In genomic region chr17:59355030-59355694, GRCh38 we compare ENCODE assay signal across 11 cellular contexts. TPM values are rescaled to one million over a fixed set of nuclear protein-coding genes. Genes with fewer than 3 reads are reported as not detected.
DNase-seq lines count a peak whose midpoint lies in the region; ATAC-seq, FAIRE-seq and TF ChIP-seq lines count a peak whose summit lies in the region.
"Had no signal": no experiment of that assay in that cellular context is flagged by ENCODE, and none has a peak within 500 bp of the region (broad histone marks: within the 10 kb centered on the region; RNA-seq: fewer than 3 reads in every experiment).

No MANE protein-coding gene starts in this region.

- H3K27ac ChIP-seq in A549 = no peak overlapping the region
- H3K27ac ChIP-seq in HEK293 (ENCODE audit: extremely low read depth, low read depth, low read length) = no peak overlapping the region
- H3K27ac ChIP-seq in cingulate gyrus (ENCODE audit: low read depth, low read length) = peak overlapping the region; percentile 75
- no peak overlapping the region for H3K27ac ChIP-seq in neural progenitor cell

- H3K4me1 ChIP-seq in A549 (no peaks in the 10 kb centered on the region), HEK293 (ENCODE audit: control insufficient read depth, insufficient read depth, low read length) (peaks cover 23% of the 10 kb centered on the region), neural progenitor cell (peaks cover 30% of the 10 kb centered on the region)

- H3K4me1 Mint-ChIP-seq in neural progenitor cell (peaks cover 41% of the 10 kb centered on the region), type B pancreatic cell (ENCODE audit: unreplicated experiment) (peaks cover 57% of the 10 kb centered on the region)

- peaks cover 7% of the 10 kb centered on the region for H3F3A ChIP-seq in neural progenitor cell (ENCODE audit: low read depth)

- H3K27me3 Mint-ChIP-seq in neural progenitor cell (ENCODE audit: insufficient read depth, low read depth) (peaks cover 4% of the 10 kb centered on the region), type B pancreatic cell (no peaks in the 10 kb centered on the region)

- H3K4me3 ChIP-seq in A549 (no peak overlapping the region), HEK293 (ENCODE audit: low read depth, low read length) (no peak overlapping the region), neural progenitor cell (no peak overlapping the region)

- no peak for DNase-seq in A549 (ENCODE audit: low read depth in 1 of 2, low spot score in 1 of 2)
- no peak for DNase-seq in neural progenitor cell (ENCODE audit: low spot score)
- no peak for DNase-seq in NCI-H2029 treated with DMSO at 0.1 percent for 48 hours (lab: John Stamatoyannopoulos, UW)
- no peak for DNase-seq in type B pancreatic cell (ENCODE audit: extremely low spot score, unreplicated experiment)
- DNase-seq in HUDEP-2 (lab: John Stamatoyannopoulos, UW; ENCODE audit: unreplicated experiment in 76 of 76) = no peak
- DNase-seq: activated CD4-positive, CD25-positive, alpha-beta regulatory T cell; BE2C; KG1 had no signal

- TF ChIP-seq EP300 in A549 (IDR thresholded peaks at IDR 0.05) = no peak

- FAIRE-seq in A549 (lab: Jason Lieb, UNC) = no peak

- H3K79me2 ChIP-seq in neural progenitor cell (ENCODE audit: low read depth) = peaks cover 32% of the 10 kb centered on the region

- TF ChIP-seq RAD21 in A549 (conservative IDR thresholded peaks at IDR 0.05 in 1 of 2, IDR thresholded peaks at IDR 0.05 in 1 of 2) = no peak

- peaks cover 21% of the 10 kb centered on the region for H3K36me3 Mint-ChIP-seq in neural progenitor cell
- H3K36me3 Mint-ChIP-seq in type B pancreatic cell = peaks cover 25% of the 10 kb centered on the region

- H3K27me3 ChIP-seq in neural progenitor cell = no peaks in the 10 kb centered on the region
- H3K27me3 ChIP-seq: BE2C had no signal

- H3K9me3 Mint-ChIP-seq in neural progenitor cell = peaks cover 8% of the 10 kb centered on the region
- no peaks in the 10 kb centered on the region for H3K9me3 Mint-ChIP-seq in type B pancreatic cell

- H3K9me3 ChIP-seq in A549 = no peaks in the 10 kb centered on the region
- H3K9me3 ChIP-seq in HEK293 (ENCODE audit: control insufficient read depth, insufficient read depth, low read depth, low read length) = no peaks in the 10 kb centered on the region
- no peaks in the 10 kb centered on the region for H3K9me3 ChIP-seq in neural progenitor cell (ENCODE audit: low read depth)
- H3K9me3 ChIP-seq: BE2C had no signal

- no peak overlapping the region for H3K4me2 ChIP-seq in A549
- no peak overlapping the region for H3K4me2 ChIP-seq in neural progenitor cell

- H3K4me3 Mint-ChIP-seq in neural progenitor cell = no peak overlapping the region
- H3K4me3 Mint-ChIP-seq in type B pancreatic cell = no peak overlapping the region

- no peak for TF ChIP-seq POLR2A in A549 (IDR thresholded peaks at IDR 0.05; ENCODE audit: low read length)

- ATAC-seq in A549 = no peak
- ATAC-seq in HG02759 (IDR thresholded peaks at IDR 0.05; ENCODE audit: unreplicated experiment) = no peak

- CTCF ChIA-PET in A549 (lab: Yijun Ruan, JAX) = interaction anchor here (0.5 to 2.0 kb wide), 8 partner anchors 11 to 931 kb away, joined by 3 to 8 read pairs (median 4); no protein-coding TSS in a partner anchor
- CTCF ChIA-PET in HEK293 (lab: Yijun Ruan, JAX) = interaction anchor here (0.6 to 2.7 kb wide), 5 partner anchors 10 to 1356 kb away, joined by 3 to 12 read pairs (median 4); no protein-coding TSS in a partner anchor

- peaks cover 97% of the 10 kb centered on the region for H4K20me1 ChIP-seq in neural progenitor cell (ENCODE audit: low read depth)

- H2AFZ ChIP-seq in neural progenitor cell (replicated peaks) = no peak overlapping the region

- no peak overlapping the region for H3K9ac ChIP-seq in neural progenitor cell

- H3K36me3 ChIP-seq in HEK293 (ENCODE audit: control insufficient read depth in 2 of 2, insufficient read depth in 1 of 2, low read length in 2 of 2) = no peaks in the 10 kb centered on the region; a peak in 1 of 3 replicates
- H3K36me3 ChIP-seq in neural progenitor cell = no peaks in the 10 kb centered on the region
- H3K36me3 ChIP-seq: BE2C had no signal

- TF ChIP-seq CTCF in A549 (IDR thresholded peaks at IDR 0.05) (no peak), HEK293 (tag by site-specific recombination; IDR thresholded peaks at IDR 0.05) (no peak), neural progenitor cell (IDR thresholded peaks at IDR 0.05) (no peak), type B pancreatic cell (conservative IDR thresholded peaks at IDR 0.05) (no peak)

- WGBS in A549 (ENCODE audit: missing lambda C conversion rate) = 70% methylated on average over 4 of the region's 4 CpGs

- POLR2A ChIA-PET in A549 (lab: Yijun Ruan, JAX) (no interaction called here), HEK293 (lab: Yijun Ruan, JAX) (interaction anchor here (1.6 kb wide), 1 partner anchor 11 kb away, joined by 4 read pairs; no protein-coding TSS in a partner anchor)

- H3K27ac Mint-ChIP-seq in neural progenitor cell (peak overlapping the region; percentile 26), type B pancreatic cell (no peak overlapping the region)

TF ChIP-seq in A549, 52 proteins besides CTCF, POLR2A, EP300 and RAD21:
- TF ChIP-seq POLR2AphosphoS2 (conservative IDR thresholded peaks at IDR 0.05; ENCODE audit: low read length) (no peak), FOSL2 (IDR thresholded peaks at IDR 0.05) (no peak), FOSL2 (CRISPR knock-in tag; IDR thresholded peaks at IDR 0.05) (peak; percentile 31; the same call in 1 of the 2 replicates), MAFK (IDR thresholded peaks at IDR 0.05; ENCODE audit: partially characterized antibody) (peak; percentile 54)

TF ChIP-seq in HEK293, 187 proteins besides CTCF, POLR2A, EP300 and RAD21 (continues in another document):
- TF ChIP-seq ZFP69B (tag by site-specific recombination; IDR thresholded peaks at IDR 0.05) (no peak), YY2 (tag by site-specific recombination; IDR thresholded peaks at IDR 0.05) (no peak), ZSCAN23 (tag by site-specific recombination; IDR thresholded peaks at IDR 0.05) (0 out of 2 replicates have a peak, but pooled peaks have one; percentile 28), ZNF394 (tag by site-specific recombination; IDR thresholded peaks at IDR 0.05; ENCODE audit: borderline replicate concordance) (peak; percentile 70), ZNF555 (tag by site-specific recombination; conservative IDR thresholded peaks at IDR 0.05) (no peak), ZNF391 (tag by site-specific recombination; IDR thresholded peaks at IDR 0.05; ENCODE audit: borderline replicate concordance, low read depth) (no peak), SP2 (tag by site-specific recombination; IDR thresholded peaks at IDR 0.05) (peak; percentile 24; the same call in 1 of the 2 replicates)
- TF ChIP-seq, protein P1, sequence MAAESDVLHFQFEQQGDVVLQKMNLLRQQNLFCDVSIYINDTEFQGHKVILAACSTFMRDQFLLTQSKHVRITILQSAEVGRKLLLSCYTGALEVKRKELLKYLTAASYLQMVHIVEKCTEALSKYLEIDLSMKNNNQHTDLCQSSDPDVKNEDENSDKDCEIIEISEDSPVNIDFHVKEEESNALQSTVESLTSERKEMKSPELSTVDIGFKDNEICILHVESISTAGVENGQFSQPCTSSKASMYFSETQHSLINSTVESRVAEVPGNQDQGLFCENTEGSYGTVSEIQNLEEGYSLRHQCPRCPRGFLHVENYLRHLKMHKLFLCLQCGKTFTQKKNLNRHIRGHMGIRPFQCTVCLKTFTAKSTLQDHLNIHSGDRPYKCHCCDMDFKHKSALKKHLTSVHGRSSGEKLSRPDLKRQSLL (tag by site-specific recombination; IDR thresholded peaks at IDR 0.05) = no peak
- TF ChIP-seq, protein P2, sequence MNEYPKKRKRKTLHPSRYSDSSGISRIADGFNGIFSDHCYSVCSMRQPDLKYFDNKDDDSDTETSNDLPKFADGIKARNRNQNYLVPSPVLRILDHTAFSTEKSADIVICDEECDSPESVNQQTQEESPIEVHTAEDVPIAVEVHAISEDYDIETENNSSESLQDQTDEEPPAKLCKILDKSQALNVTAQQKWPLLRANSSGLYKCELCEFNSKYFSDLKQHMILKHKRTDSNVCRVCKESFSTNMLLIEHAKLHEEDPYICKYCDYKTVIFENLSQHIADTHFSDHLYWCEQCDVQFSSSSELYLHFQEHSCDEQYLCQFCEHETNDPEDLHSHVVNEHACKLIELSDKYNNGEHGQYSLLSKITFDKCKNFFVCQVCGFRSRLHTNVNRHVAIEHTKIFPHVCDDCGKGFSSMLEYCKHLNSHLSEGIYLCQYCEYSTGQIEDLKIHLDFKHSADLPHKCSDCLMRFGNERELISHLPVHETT (tag by site-specific recombination; IDR thresholded peaks at IDR 0.05) = 0 out of 2 replicates have a peak, but pooled peaks have one; percentile 56

RNA-seq across cellular contexts. Expression of gene YPEL2, which starts 23.7 kb away (rescaled TPM):
- polyA plus RNA-seq in A549 (2011; rRNA removed) (8.2 and 9.6 TPM in 2 replicates), A549 (2017; fragmentation: RNase III; extraction: RNeasy Plus Mini Kit Qiagen cat#74134 plus additional on column Dnase treatment) (2.2 to 5.4 TPM (median 4.7 TPM) in 3 replicates)
- polyA plus RNA-seq in A549 (2012; cell fraction: cytosol; rRNA removed) = 0.94 and 1.3 TPM in 2 replicates
- polyA plus RNA-seq in A549 (2012; cell fraction: nucleus; rRNA removed) = 1.3 and 1.4 TPM in 2 replicates
- 13.4 and 20.6 TPM in 2 replicates for polyA minus RNA-seq in A549 (2011; rRNA and poly(A)+ RNA removed)
- total RNA-seq in neural progenitor cell (ENCODE audit: low replicate concordance) (21.4 and 38.0 TPM in 2 replicates), type B pancreatic cell (ENCODE audit: low replicate concordance) (11.0 and 14.7 TPM in 2 replicates)
